ENCODE assay signal across 9 cellular contexts in the genomic region with DNA sequence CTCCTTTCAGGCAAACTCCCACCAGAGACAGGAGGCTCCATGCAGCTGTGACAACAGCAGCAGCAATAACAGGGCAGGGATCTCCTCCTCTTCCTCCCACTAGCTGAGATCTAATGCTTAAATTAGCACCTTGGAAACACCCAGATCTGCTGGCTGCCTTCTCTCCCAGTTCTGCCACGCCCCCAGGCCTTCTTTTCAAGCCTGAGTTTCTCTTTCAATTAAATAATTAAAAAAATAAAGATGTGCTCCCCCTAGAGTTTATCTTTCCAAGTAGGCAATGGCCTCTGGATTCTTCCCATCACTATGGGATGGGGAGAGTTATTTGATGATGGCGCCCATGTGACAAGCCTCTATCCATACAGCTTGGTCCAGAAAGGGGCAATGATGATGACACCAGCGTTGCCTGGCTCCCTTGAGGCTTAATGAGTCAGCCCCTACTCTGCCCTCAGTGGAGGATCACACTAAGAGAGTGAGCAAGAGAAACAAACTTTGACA. TPM values are rescaled to one million over a fixed set of nuclear protein-coding genes. Genes with fewer than 3 reads are reported as not detected.
DNase-seq lines count a peak whose midpoint lies in the region; ATAC-seq and TF ChIP-seq lines count a peak whose summit lies in the region.
"Had no signal": no experiment of that assay in that cellular context is flagged by ENCODE, and none has a peak within 500 bp of the region (broad histone marks: within the 10 kb centered on the region; RNA-seq: fewer than 3 reads in every experiment).

No MANE protein-coding gene starts in this region.

- peaks cover 30% of the 10 kb centered on the region for H3K4me1 ChIP-seq in Loucy (ENCODE audit: insufficient read depth, low read length, poor library complexity, severe bottlenecking)

- CTCF ChIA-PET in activated CD8-positive, alpha-beta memory T cell treated with anti-CD3 and anti-CD28 coated beads, Interleukin-2, amount 10 ng/mL, durations not matched to agents 7 days and 5 days (lab: Charles Lee), result interaction anchor here (1.0 to 1.4 kb wide), 4 partner anchors 9 to 46 kb away, joined by 3 to 4 read pairs (median 3); no protein-coding TSS in a partner anchor

- H3K4me3 ChIP-seq in Loucy (ENCODE audit: low read length, poor library complexity, severe bottlenecking) (no peak overlapping the region), cardiac fibroblast (replicated peaks in 1 of 2; ENCODE audit: low read depth in 2 of 2, low read length in 2 of 2) (no peak overlapping the region)

- H4K20me1 ChIP-seq in Loucy (ENCODE audit: insufficient read depth, low read length, poor library complexity, severe bottlenecking), result no peaks in the 10 kb centered on the region

- H3K27ac Mint-ChIP-seq in activated CD8-positive, alpha-beta memory T cell treated with anti-CD3 and anti-CD28 coated beads, Interleukin-2, amount 10 ng/mL, durations not matched to agents 7 days and 5 days, result no peak overlapping the region
- H3K27ac Mint-ChIP-seq: activated naive CD8-positive, alpha-beta T cell had no signal

- H3K9me2 ChIP-seq in Loucy (replicated peaks; ENCODE audit: low read depth, low read length), result no peaks in the 10 kb centered on the region

- no peaks in the 10 kb centered on the region for H3K9me3 Mint-ChIP-seq in activated CD8-positive, alpha-beta memory T cell treated with anti-CD3 and anti-CD28 coated beads, Interleukin-2, amount 10 ng/mL, durations not matched to agents 7 days and 5 days (ENCODE audit: low read depth)

- DNase-seq in activated CD8-positive, alpha-beta memory T cell treated with anti-CD3 and anti-CD28 coated beads, Interleukin-2, amount 10 ng/mL, durations not matched to agents 7 days and 5 days, result peak; percentile 62
- no peak for DNase-seq in activated CD8-positive, alpha-beta memory T cell treated with anti-CD3 and anti-CD28 coated beads, Interleukin-2, amount 50 U/mL, for 4 hours
- DNase-seq in cardiac fibroblast (ENCODE audit: low read depth in 2 of 2), result peak; percentile 46 to 86
- DNase-seq in putamen (ENCODE audit: low spot score), result peak; percentile 82
- DNase-seq in left colon, result no peak
- no peak for DNase-seq in DMS153 treated with DMSO at 0.1 percent for 48 hours (lab: John Stamatoyannopoulos, UW; ENCODE audit: unreplicated experiment)

- no peak overlapping the region for H3K4me3 Mint-ChIP-seq in activated CD8-positive, alpha-beta memory T cell treated with anti-CD3 and anti-CD28 coated beads, Interleukin-2, amount 10 ng/mL, durations not matched to agents 7 days and 5 days

- 0 out of 2 replicates have a peak, but pooled peaks cover 5% of the 10 kb centered on the region for H3F3A ChIP-seq in Loucy (ENCODE audit: low read depth)

- H3K36me3 ChIP-seq in Loucy (ENCODE audit: insufficient read depth, low read length), result no peaks in the 10 kb centered on the region

- H3K79me2 ChIP-seq in Loucy (ENCODE audit: insufficient read depth, low read length), result peaks cover 5% of the 10 kb centered on the region; the same call in 1 of the 2 replicates

- H3K36me3 Mint-ChIP-seq in activated CD8-positive, alpha-beta memory T cell treated with anti-CD3 and anti-CD28 coated beads, Interleukin-2, amount 10 ng/mL, durations not matched to agents 7 days and 5 days, result no peaks in the 10 kb centered on the region

- no peaks in the 10 kb centered on the region for H3K27me3 ChIP-seq in Loucy (ENCODE audit: insufficient read depth, low read length, poor library complexity, severe bottlenecking)

- no peak overlapping the region for H2AFZ ChIP-seq in Loucy (ENCODE audit: low read length)

- no peaks in the 10 kb centered on the region for H3K9me3 ChIP-seq in Loucy (ENCODE audit: insufficient read depth, low read depth, low read length)

- no peak for ATAC-seq in activated CD8-positive, alpha-beta memory T cell treated with anti-CD3 and anti-CD28 coated beads, Interleukin-2, amount 10 ng/mL, durations not matched to agents 7 days and 5 days
- ATAC-seq in left colon (no peak), GM21367 (IDR thresholded peaks at IDR 0.05; ENCODE audit: unreplicated experiment) (no peak)

- TF ChIP-seq CTCF in Loucy (conservative IDR thresholded peaks at IDR 0.05; ENCODE audit: low read length) (peak; percentile 40), cardiac fibroblast (IDR thresholded peaks at IDR 0.05; ENCODE audit: low read depth, low read length) (peak; percentile 16)

- no peak overlapping the region for H3K9ac ChIP-seq in Loucy (ENCODE audit: low read depth, low read length, poor library complexity, severe bottlenecking)

- H3K27me3 Mint-ChIP-seq in activated CD8-positive, alpha-beta memory T cell treated with anti-CD3 and anti-CD28 coated beads, Interleukin-2, amount 10 ng/mL, durations not matched to agents 7 days and 5 days, result peaks cover 1% of the 10 kb centered on the region
- H3K27me3 Mint-ChIP-seq: activated naive CD8-positive, alpha-beta T cell had no signal

- peaks cover 74% of the 10 kb centered on the region for H3K4me1 Mint-ChIP-seq in activated CD8-positive, alpha-beta memory T cell treated with anti-CD3 and anti-CD28 coated beads, Interleukin-2, amount 10 ng/mL, durations not matched to agents 7 days and 5 days

- no peak overlapping the region for H3K4me2 ChIP-seq in Loucy (ENCODE audit: low read depth, low read length, poor library complexity, severe bottlenecking)

- intact Hi-C loops in left colon (cut with DNase I, micrococcal nuclease), result no loop called here

RNA-seq across cellular contexts. Expression of gene FAM219A, which starts 3.8 kb away (rescaled TPM):
- 10 to 100 TPM in 1 of 2 experiments, 1 to 10 TPM in 1; 7.9 to 13.8 TPM for total RNA-seq in activated CD8-positive, alpha-beta memory T cell treated with anti-CD3 and anti-CD28 coated beads, Interleukin-2, amount 10 ng/mL, durations not matched to agents 7 days and 5 days
- 1 to 10 TPM; 6.8 to 7.2 TPM for total RNA-seq in left colon

RNA-seq across cellular contexts. Expression of gene DNAI1, which starts 4.0 kb away (rescaled TPM):
- not detected for total RNA-seq in activated CD8-positive, alpha-beta memory T cell treated with anti-CD3 and anti-CD28 coated beads, Interleukin-2, amount 10 ng/mL, durations not matched to agents 7 days and 5 days
- not detected for total RNA-seq in left colon

Comparison
In these comparisons a context has a peak if more than half of its experiments do, and no peak if none do; other contexts are left out.
1. DNase-seq: peak in activated CD8-positive, alpha-beta memory T cell treated with anti-CD3 and anti-CD28 coated beads, Interleukin-2, amount 10 ng/mL, durations not matched to agents 7 days and 5 days (single experiment), cardiac fibroblast (2 of 2) and putamen (single experiment); none in activated CD8-positive, alpha-beta memory T cell treated with anti-CD3 and anti-CD28 coated beads, Interleukin-2, amount 50 U/mL, for 4 hours (single experiment), left colon (0 of 2) and DMS153 treated with DMSO at 0.1 percent for 48 hours (single experiment).